16 cellular contexts compared by ENCODE assay signal in the genomic region with DNA sequence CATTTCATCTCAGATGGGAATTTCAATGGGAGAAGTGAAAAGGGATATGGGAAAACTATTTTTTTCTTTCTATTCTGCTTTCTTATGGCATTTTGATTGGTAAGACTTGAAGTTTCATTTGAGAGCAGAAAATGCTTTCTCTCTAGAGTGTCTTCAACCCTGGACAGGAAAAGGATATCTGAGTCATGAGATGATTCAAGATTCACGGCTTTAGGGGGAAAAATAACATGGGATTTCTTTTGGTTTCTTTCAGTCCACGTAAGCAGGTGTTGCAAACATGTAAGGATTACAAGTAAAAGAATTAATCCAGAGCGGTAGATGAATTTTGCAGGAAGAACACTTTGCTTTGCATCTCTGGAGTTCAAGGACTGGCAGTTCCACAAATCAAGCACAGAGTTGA.
"Had no signal": no experiment of that assay in that cellular context is flagged by ENCODE, and none has a peak within 500 bp of the region (broad histone marks: within the 10 kb centered on the region; RNA-seq: fewer than 3 reads in every experiment).

No MANE protein-coding gene starts in this region.

- H3K4me1 ChIP-seq: body of pancreas, esophagus squamous epithelium, gastrocnemius medialis, right atrium auricular region, stomach had no signal

- H3K27me3 ChIP-seq: body of pancreas, gastrocnemius medialis, hepatocyte, right atrium auricular region, stomach had no signal

- H3K27ac ChIP-seq: body of pancreas, esophagus squamous epithelium, gastrocnemius medialis, hepatocyte, right atrium auricular region, skin epidermis, stomach had no signal

- FAIRE-seq: urothelium cell line had no signal

- H3K4me2 ChIP-seq: hepatocyte had no signal

- H3K36me3 ChIP-seq: esophagus squamous epithelium, gastrocnemius medialis, right atrium auricular region, stomach had no signal

- H3K4me3 ChIP-seq: body of pancreas, esophagus squamous epithelium, gastrocnemius medialis, hepatocyte, lung, right atrium auricular region, skin epidermis, stomach had no signal

- H3K79me2 ChIP-seq: hepatocyte had no signal

- H2AFZ ChIP-seq: hepatocyte had no signal

- DNase-seq: activated CD4-positive, alpha-beta T cell treated with anti-CD3 and anti-CD28 coated beads for 4 hours; activated CD8-positive, alpha-beta memory T cell treated with anti-CD3 and anti-CD28 coated beads, Interleukin-2, amount 50 U/mL, for 48 hours; activated CD8-positive, alpha-beta T cell treated with anti-CD3 and anti-CD28 coated beads, Interleukin-2, amount 10 ng/mL, durations not matched to agents 7 days and 5 days; activated naive CD4-positive, alpha-beta T cell; body of pancreas; cerebellar nuclear complex; esophagus squamous epithelium; gastrocnemius medialis; left cardiac atrium; naive thymus-derived CD4-positive, alpha-beta T cell; stomach had no signal

- H3K9me3 ChIP-seq: body of pancreas, esophagus squamous epithelium, gastrocnemius medialis, right atrium auricular region, stomach had no signal
